Comparison of ENCODE assay signal across 3 cellular contexts in the genomic region with DNA sequence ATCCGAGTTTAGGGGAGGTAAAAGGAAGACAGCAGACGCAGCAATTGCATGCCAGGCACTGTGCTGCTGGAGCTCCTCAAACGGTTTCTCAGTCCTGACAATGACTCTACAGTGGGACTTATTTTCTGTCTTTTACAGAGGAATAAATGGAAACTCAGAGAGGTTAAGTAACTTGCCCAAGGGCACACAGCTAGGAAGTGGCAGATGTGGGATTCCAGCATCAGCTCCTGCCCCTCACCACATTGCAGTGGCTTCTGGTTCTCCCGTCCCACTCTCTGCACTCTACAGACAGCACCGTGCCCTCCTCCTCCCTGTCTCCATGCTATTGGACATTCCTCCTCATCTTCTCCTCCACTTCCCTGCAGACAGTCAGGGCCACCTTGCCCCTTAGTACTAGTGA.
A peak's percentile ranks its signal among the peaks of the same experiment; 100 is the strongest.
TF ChIP-seq lines count a peak whose summit lies in the region.

No MANE protein-coding gene starts in this region.

TF ChIP-seq in IMR-90, 13 proteins besides CTCF, POLR2A, EP300 and RAD21:
- TF ChIP-seq FOS (IDR thresholded peaks at IDR 0.05; ENCODE audit: low read depth, low read length) (no peak), MAFK (IDR thresholded peaks at IDR 0.05; ENCODE audit: low read depth, low read length) (no peak), MAZ (IDR thresholded peaks at IDR 0.05; ENCODE audit: borderline replicate concordance, low read depth, low read length) (no peak), BHLHE40 (IDR thresholded peaks at IDR 0.05; ENCODE audit: low read depth, low read length) (no peak)
- TF ChIP-seq, protein P1, sequence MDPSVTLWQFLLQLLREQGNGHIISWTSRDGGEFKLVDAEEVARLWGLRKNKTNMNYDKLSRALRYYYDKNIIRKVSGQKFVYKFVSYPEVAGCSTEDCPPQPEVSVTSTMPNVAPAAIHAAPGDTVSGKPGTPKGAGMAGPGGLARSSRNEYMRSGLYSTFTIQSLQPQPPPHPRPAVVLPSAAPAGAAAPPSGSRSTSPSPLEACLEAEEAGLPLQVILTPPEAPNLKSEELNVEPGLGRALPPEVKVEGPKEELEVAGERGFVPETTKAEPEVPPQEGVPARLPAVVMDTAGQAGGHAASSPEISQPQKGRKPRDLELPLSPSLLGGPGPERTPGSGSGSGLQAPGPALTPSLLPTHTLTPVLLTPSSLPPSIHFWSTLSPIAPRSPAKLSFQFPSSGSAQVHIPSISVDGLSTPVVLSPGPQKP (IDR thresholded peaks at IDR 0.05; ENCODE audit: borderline replicate concordance, low read depth, low read length), result no peak

TF ChIP-seq in K562, 482 proteins besides CTCF, POLR2A, EP300 and RAD21:
- TF ChIP-seq RBM25 (IDR thresholded peaks at IDR 0.05; ENCODE audit: low read depth, low read length, severe bottlenecking) (peak; percentile 84), ZFP36 (IDR thresholded peaks at IDR 0.05; ENCODE audit: low read depth, low read length, partially characterized antibody) (peak; percentile 67), ADNP (tag; IDR thresholded peaks at IDR 0.05) (0 out of 2 replicates have a peak, but pooled peaks have one; percentile 7), BCOR (IDR thresholded peaks at IDR 0.05) (peak; percentile 71), MBD2 (IDR thresholded peaks at IDR 0.05; ENCODE audit: borderline replicate concordance, low read depth) (no peak)
- TF ChIP-seq, protein P2, sequence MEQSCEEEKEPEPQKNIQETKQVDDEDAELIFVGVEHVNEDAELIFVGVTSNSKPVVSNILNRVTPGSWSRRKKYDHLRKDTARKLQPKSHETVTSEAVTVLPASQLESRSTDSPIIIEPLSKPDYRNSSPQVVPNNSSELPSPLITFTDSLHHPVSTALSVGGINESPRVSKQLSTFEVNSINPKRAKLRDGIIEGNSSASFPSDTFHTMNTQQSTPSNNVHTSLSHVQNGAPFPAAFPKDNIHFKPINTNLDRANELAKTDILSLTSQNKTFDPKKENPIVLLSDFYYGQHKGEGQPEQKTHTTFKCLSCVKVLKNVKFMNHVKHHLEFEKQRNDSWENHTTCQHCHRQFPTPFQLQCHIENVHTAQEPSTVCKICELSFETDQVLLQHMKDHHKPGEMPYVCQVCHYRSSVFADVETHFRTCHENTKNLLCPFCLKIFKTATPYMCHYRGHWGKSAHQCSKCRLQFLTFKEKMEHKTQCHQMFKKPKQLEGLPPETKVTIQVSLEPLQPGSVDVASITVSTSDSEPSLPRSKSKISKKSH (CRISPR knock-in tag; IDR thresholded peaks at IDR 0.05), result no peak

TF ChIP-seq in endothelial cell of umbilical vein, 7 proteins besides CTCF, POLR2A, EP300 and RAD21:
- TF ChIP-seq MYC (IDR thresholded peaks at IDR 0.05; ENCODE audit: low read depth, low read length) (no peak), JUN (IDR thresholded peaks at IDR 0.05; ENCODE audit: borderline replicate concordance, insufficient read depth, insufficient read length, low read depth) (no peak), FOS (IDR thresholded peaks at IDR 0.05; ENCODE audit: borderline replicate concordance, insufficient read depth, low read length) (no peak), POLR2AphosphoS5 (IDR thresholded peaks at IDR 0.05; ENCODE audit: insufficient read depth, low read depth, low read length) (no peak), EZH2 (IDR thresholded peaks at IDR 0.05; ENCODE audit: borderline replicate concordance, low read depth, low read length, severe bottlenecking) (no peak), GATA2 (IDR thresholded peaks at IDR 0.05; ENCODE audit: insufficient read depth, insufficient read length, low read depth, low read length) (no peak)
- TF ChIP-seq, protein P3, sequence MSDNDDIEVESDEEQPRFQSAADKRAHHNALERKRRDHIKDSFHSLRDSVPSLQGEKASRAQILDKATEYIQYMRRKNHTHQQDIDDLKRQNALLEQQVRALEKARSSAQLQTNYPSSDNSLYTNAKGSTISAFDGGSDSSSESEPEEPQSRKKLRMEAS (IDR thresholded peaks at IDR 0.05; ENCODE audit: insufficient read depth, insufficient read length), result no peak
